26 cellular contexts compared by ENCODE assay signal in the genomic region with DNA sequence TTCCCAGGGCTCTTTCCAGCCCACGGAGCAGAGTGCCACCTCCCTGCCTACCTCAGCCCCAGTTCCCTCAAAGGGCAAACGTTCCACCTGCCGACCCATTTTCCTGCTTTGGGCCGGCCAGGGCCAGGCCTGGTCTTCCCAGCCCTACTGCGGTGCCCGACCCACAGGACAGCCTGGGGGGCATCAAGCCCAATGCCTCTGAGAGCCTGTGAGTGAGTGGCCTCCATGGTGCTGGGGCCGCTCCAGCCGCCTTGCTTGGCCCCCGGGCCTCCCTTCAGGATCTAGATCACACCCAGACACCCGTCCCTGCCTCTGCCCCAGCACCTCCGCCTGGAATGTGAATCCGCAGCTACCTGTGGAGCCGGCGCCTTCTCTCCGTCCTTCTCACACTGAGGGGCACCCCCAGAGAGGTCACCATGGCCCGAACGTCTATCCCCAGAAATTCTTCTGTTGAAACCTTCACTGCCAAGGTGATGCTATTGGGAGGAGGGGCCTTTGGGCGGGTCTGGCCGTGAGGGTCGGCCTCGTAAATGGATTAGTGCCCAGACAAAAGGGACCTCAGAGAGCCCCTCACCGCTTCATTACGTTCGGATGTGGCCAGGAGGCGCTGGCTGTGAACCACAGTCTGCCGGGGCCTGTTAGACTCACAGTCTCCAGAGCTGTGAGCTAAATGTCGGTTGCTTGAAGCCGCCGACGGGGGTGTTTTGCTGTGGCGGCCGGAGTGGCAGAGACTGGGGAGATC. TPM values are rescaled to one million over a fixed set of nuclear protein-coding genes. Genes with fewer than 3 reads are reported as not detected.
DNase-seq lines count a peak whose midpoint lies in the region; FAIRE-seq and TF ChIP-seq lines count a peak whose summit lies in the region.
"Had no signal": no experiment of that assay in that cellular context is flagged by ENCODE, and none has a peak within 500 bp of the region (broad histone marks: within the 10 kb centered on the region; RNA-seq: fewer than 3 reads in every experiment).

No MANE protein-coding gene starts in this region.

- no peaks in the 10 kb centered on the region for H3K9me3 ChIP-seq in sigmoid colon
- H3K9me3 ChIP-seq: left lung, SJSA1, upper lobe of left lung had no signal

- TF ChIP-seq POLR2A in sigmoid colon (IDR thresholded peaks at IDR 0.05) = no peak
- TF ChIP-seq POLR2A in GM12891 (IDR thresholded peaks at IDR 0.05; ENCODE audit: low read depth, low read length) = no peak

- DNase-seq in CD14-positive monocyte (ENCODE audit: low spot score) = peak; percentile 34
- peak; percentile 25 for DNase-seq in D341Med (ENCODE audit: low spot score)
- peak; percentile 55 for DNase-seq in cerebellar cortex (ENCODE audit: low spot score)
- peak; percentile 50 for DNase-seq in sigmoid colon
- no peak for DNase-seq in stimulated activated CD4-positive, alpha-beta T cell treated with anti-CD3 and anti-CD28 coated beads, Interleukin-15, amount 100 ng/mL, for 24 hours
- DNase-seq in GM12891 (ENCODE audit: insufficient read length, low spot score) = no peak
- no peak for DNase-seq in COR-L47 (lab: John Stamatoyannopoulos, UW)
- DNase-seq: activated CD4-positive, alpha-beta memory T cell treated with anti-CD3 and anti-CD28 coated beads, Interleukin-2, amount 10 ng/mL, durations not matched to agents 7 days and 5 days; activated naive CD8-positive, alpha-beta T cell treated with anti-CD3 and anti-CD28 coated beads, Interleukin-2, amount 10 ng/mL, durations not matched to agents 7 days and 5 days; cerebellar nuclear complex; left lung; naive B cell; NCI-H1417; NCI-H2029 treated with DMSO at 0.1 percent for 48 hours; NCI-H2227 treated with DMSO at 0.1 percent for 48 hours; NCI-H526 treated with DMSO at 0.1 percent for 48 hours; nucleus accumbens; T-helper 1 cell had no signal

- no peaks in the 10 kb centered on the region for H3K36me3 Mint-ChIP-seq in CD14-positive monocyte
- H3K36me3 Mint-ChIP-seq: activated naive CD8-positive, alpha-beta T cell treated with anti-CD3 and anti-CD28 coated beads, Interleukin-2, amount 10 ng/mL, durations not matched to agents 7 days and 5 days; naive B cell had no signal

- no peaks in the 10 kb centered on the region for H3K4me1 Mint-ChIP-seq in CD14-positive monocyte
- H3K4me1 Mint-ChIP-seq: activated CD4-positive, alpha-beta memory T cell treated with anti-CD3 and anti-CD28 coated beads, Interleukin-2, amount 10 ng/mL, durations not matched to agents 7 days and 5 days; activated naive CD8-positive, alpha-beta T cell treated with anti-CD3 and anti-CD28 coated beads, Interleukin-2, amount 10 ng/mL, durations not matched to agents 7 days and 5 days had no signal

- no peak overlapping the region for H3K4me3 ChIP-seq in sigmoid colon
- H3K4me3 ChIP-seq: left lung, SJSA1, smooth muscle cell, upper lobe of left lung had no signal

- no peaks in the 10 kb centered on the region for H3K4me1 ChIP-seq in sigmoid colon
- H3K4me1 ChIP-seq: left lung, upper lobe of left lung had no signal

- no peaks in the 10 kb centered on the region for H3K9me3 Mint-ChIP-seq in CD14-positive monocyte
- H3K9me3 Mint-ChIP-seq: activated CD4-positive, alpha-beta memory T cell treated with anti-CD3 and anti-CD28 coated beads, Interleukin-2, amount 10 ng/mL, durations not matched to agents 7 days and 5 days; activated naive CD8-positive, alpha-beta T cell treated with anti-CD3 and anti-CD28 coated beads, Interleukin-2, amount 10 ng/mL, durations not matched to agents 7 days and 5 days; naive B cell had no signal

- H3K36me3 ChIP-seq in sigmoid colon = no peaks in the 10 kb centered on the region
- H3K36me3 ChIP-seq: left lung, SJSA1, upper lobe of left lung had no signal

- no peak overlapping the region for H3K27ac ChIP-seq in sigmoid colon
- H3K27ac ChIP-seq: KMS-11, left lung, SJSA1, upper lobe of left lung had no signal

- H3K4me3 Mint-ChIP-seq in CD14-positive monocyte = no peak overlapping the region
- H3K4me3 Mint-ChIP-seq: activated CD4-positive, alpha-beta memory T cell treated with anti-CD3 and anti-CD28 coated beads, Interleukin-2, amount 10 ng/mL, durations not matched to agents 7 days and 5 days; activated naive CD8-positive, alpha-beta T cell treated with anti-CD3 and anti-CD28 coated beads, Interleukin-2, amount 10 ng/mL, durations not matched to agents 7 days and 5 days; naive B cell had no signal

- 72 to 81% methylated on average over 32 of the region's 32 CpGs for whole genome bisulfite sequencing in sigmoid colon, 2 donors

- intact Hi-C loops in CD14-positive monocyte (cut with micrococcal nuclease) (no loop called here), sigmoid colon (cut with DNase I) (no loop called here)

- no peak for TF ChIP-seq EP300 in sigmoid colon (IDR thresholded peaks at IDR 0.05)

- H3K27me3 ChIP-seq in sigmoid colon = peaks cover 0 to 12% (median 0%) of the 10 kb centered on the region in 3 donors
- H3K27me3 ChIP-seq: SJSA1, upper lobe of left lung had no signal

- H3K27me3 Mint-ChIP-seq in CD14-positive monocyte (ENCODE audit: low read depth in 3 of 3) = peaks cover 13 to 21% (median 18%) of the 10 kb centered on the region in 3 donors
- H3K27me3 Mint-ChIP-seq: activated CD4-positive, alpha-beta memory T cell treated with anti-CD3 and anti-CD28 coated beads, Interleukin-2, amount 10 ng/mL, durations not matched to agents 7 days and 5 days had no signal

- no peak for FAIRE-seq in GM12891 (lab: Jason Lieb, UNC)
- FAIRE-seq: H54, islet of Langerhans, TTC549 had no signal

- TF ChIP-seq CTCF in CD14-positive monocyte (IDR thresholded peaks at IDR 0.05) (no peak), sigmoid colon (IDR thresholded peaks at IDR 0.05) (no peak)

- peak overlapping the region in 1 of 7 donors; percentile 16 for H3K27ac Mint-ChIP-seq in CD14-positive monocyte
- H3K27ac Mint-ChIP-seq: activated CD4-positive, alpha-beta memory T cell treated with anti-CD3 and anti-CD28 coated beads, Interleukin-2, amount 10 ng/mL, durations not matched to agents 7 days and 5 days; activated naive CD8-positive, alpha-beta T cell treated with anti-CD3 and anti-CD28 coated beads, Interleukin-2, amount 10 ng/mL, durations not matched to agents 7 days and 5 days; naive B cell had no signal

TF ChIP-seq in GM12891, 5 proteins besides CTCF, POLR2A, EP300 and RAD21:
- no peak for TF ChIP-seq POU2F2 (IDR thresholded peaks at IDR 0.05; ENCODE audit: low read depth, low read length)
- TF ChIP-seq TAF1 (IDR thresholded peaks at IDR 0.05; ENCODE audit: low read depth, low read length) = no peak
- no peak for TF ChIP-seq SPI1 (IDR thresholded peaks at IDR 0.05; ENCODE audit: low read depth, low read length)
- TF ChIP-seq PAX5 (IDR thresholded peaks at IDR 0.05; ENCODE audit: insufficient read depth, low read length, severe bottlenecking) = no peak
- no peak for TF ChIP-seq POLR2AphosphoS5 (IDR thresholded peaks at IDR 0.05; ENCODE audit: low read depth, low read length)

RNA-seq across cellular contexts. Expression of a gene that starts 36.2 kb away (rescaled TPM):
- polyA plus RNA-seq in CD14-positive monocyte = not detected
- 1 to 10 TPM; 1.8 to 3.2 (median 2.4) TPM for total RNA-seq in sigmoid colon
- polyA plus RNA-seq in sigmoid colon = 1 to 10 TPM in 1 of 3 donors, not detected in 2; 1.7 TPM
- 0.15 TPM for polyA plus RNA-seq in GM12891 (2012; ENCODE audit: low read depth, missing spikeins)
- total RNA-seq: RPMI7951 had no signal

RNA-seq across cellular contexts. Expression of a gene that starts 44.1 kb away (rescaled TPM):
- polyA plus RNA-seq in CD14-positive monocyte (10 to 100 TPM; 67.9 to 71.7 TPM), sigmoid colon (10 to 100 TPM; 27.0 to 41.2 (median 36.9) TPM)
- 10 to 100 TPM; 25.0 to 39.1 (median 36.0) TPM for total RNA-seq in sigmoid colon
- polyA plus RNA-seq in GM12891 (2012; ENCODE audit: low read depth, missing spikeins) = 16.4 TPM

Comparison
In these comparisons a context has a peak if more than half of its experiments do, and no peak if none do; other contexts are left out.
1. DNase-seq: peak in CD14-positive monocyte (single experiment), D341Med (single experiment), cerebellar cortex (single experiment) and sigmoid colon (single experiment); none in stimulated activated CD4-positive, alpha-beta T cell treated with anti-CD3 and anti-CD28 coated beads, Interleukin-15, amount 100 ng/mL, for 24 hours (single experiment), GM12891 (single experiment) and COR-L47 (single experiment).